In the genomic region with DNA sequence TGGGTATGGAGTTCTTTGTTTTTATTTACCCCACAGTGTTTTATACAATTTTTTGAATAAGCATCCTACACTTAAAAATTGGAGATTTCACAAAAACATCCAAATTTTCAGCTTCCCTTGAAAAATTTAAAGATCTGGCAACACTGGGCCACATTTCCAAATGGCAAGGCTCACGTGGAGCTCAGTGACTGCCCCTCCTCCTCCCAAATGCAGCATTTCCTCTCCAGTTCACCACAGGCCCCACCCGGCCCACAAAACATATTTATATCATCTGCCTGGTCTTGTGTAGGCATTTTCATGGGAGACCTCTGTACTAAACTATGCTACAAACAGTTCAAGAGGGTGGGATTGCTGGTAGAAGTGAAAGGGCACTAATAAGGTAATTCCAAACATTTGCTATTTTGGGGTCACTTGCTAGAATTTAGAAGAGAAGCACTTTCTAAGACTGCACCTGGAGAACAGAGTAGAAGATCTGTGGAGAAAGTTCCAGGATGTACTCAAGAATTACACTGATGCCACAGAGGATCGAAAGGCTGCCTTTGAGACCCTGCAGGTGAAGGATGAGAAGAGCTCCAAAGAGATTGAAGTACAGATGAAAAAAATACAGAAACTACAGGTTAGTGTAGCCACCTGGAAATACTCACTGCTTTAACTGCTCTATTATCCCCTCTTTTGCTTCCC, we compare ENCODE assay signal across 13 cellular contexts. TPM values are rescaled to one million over a fixed set of nuclear protein-coding genes. Genes with fewer than 3 reads are reported as not detected.
DNase-seq lines count a peak whose midpoint lies in the region; ATAC-seq, FAIRE-seq and TF ChIP-seq lines count a peak whose summit lies in the region.
"Had no signal": no experiment of that assay in that cellular context is flagged by ENCODE, and none has a peak within 500 bp of the region (broad histone marks: within the 10 kb centered on the region; RNA-seq: fewer than 3 reads in every experiment).

No MANE protein-coding gene starts in this region.

- no peaks in the 10 kb centered on the region for H3K9me3 ChIP-seq in CD4-positive, alpha-beta T cell (ENCODE audit: control insufficient read depth, low read length)

- peak; percentile 96 for ATAC-seq in CD4-positive, alpha-beta T cell (ENCODE audit: poor library complexity)
- ATAC-seq in HG02610 (IDR thresholded peaks at IDR 0.05; ENCODE audit: unreplicated experiment): no peak
- ATAC-seq: Panc1 had no signal

- H3K4me3 Mint-ChIP-seq in CD4-positive, alpha-beta T cell: peak overlapping the region; percentile 91

- TF ChIP-seq POLR2A in H54 (IDR thresholded peaks at IDR 0.05; ENCODE audit: low read depth, low read length): no peak

- peaks cover 45% of the 10 kb centered on the region for H3K4me1 Mint-ChIP-seq in CD4-positive, alpha-beta T cell (ENCODE audit: low read depth)

- H3K27ac ChIP-seq in CD4-positive, alpha-beta T cell (ENCODE audit: low read depth, low read length): peak overlapping the region; percentile 19

- CTCF ChIA-PET in CD4-positive, alpha-beta T cell (lab: Charles Lee): interaction anchor here (1.0 to 2.1 kb wide), 2 partner anchors 14 to 60 kb away, joined by 5 to 14 read pairs; a partner anchor contains a TSS

- H3K27me3 Mint-ChIP-seq in CD4-positive, alpha-beta T cell: no peaks in the 10 kb centered on the region

- peaks cover 36% of the 10 kb centered on the region for H3K36me3 Mint-ChIP-seq in CD4-positive, alpha-beta T cell (ENCODE audit: low read depth)

- intact Hi-C loops in CD4-positive, alpha-beta T cell (cut with DNase I, micrococcal nuclease): loop anchor here in 1 of 2 experiments (2.0 kb wide), 1 partner anchor 17 kb away; no protein-coding TSS in a partner anchor

- H3K27me3 ChIP-seq in CD4-positive, alpha-beta T cell (ENCODE audit: control insufficient read depth, insufficient read depth, low read length): no peaks in the 10 kb centered on the region

- TF ChIP-seq CTCF in CD4-positive, alpha-beta T cell (IDR thresholded peaks at IDR 0.05): no peak

- H3K27ac Mint-ChIP-seq in CD4-positive, alpha-beta T cell: peak overlapping the region; percentile 87

- FAIRE-seq in H54 (lab: Jason Lieb, UNC): no peak
- FAIRE-seq: GM18507 had no signal

- DNase-seq in CD4-positive, alpha-beta T cell: peak; percentile 31 to 56 (median 42)
- DNase-seq in NOMO-1 treated with DMSO at 0.1 percent for 48 hours (lab: John Stamatoyannopoulos, UW; ENCODE audit: unreplicated experiment) (peak; percentile 42), activated T-cell treated with anti-CD3 and anti-CD28 coated beads for 4 hours (peak; percentile 35), myocyte (ENCODE audit: low read depth) (peak; percentile 58), H54 (ENCODE audit: insufficient read length, low spot score) (no peak), hypothalamus (lab: John Stamatoyannopoulos, UW) (no peak), 8988T (no peak)
- DNase-seq: midbrain, NCI-H146, substantia nigra had no signal

- POLR2A ChIA-PET in CD4-positive, alpha-beta T cell (lab: Charles Lee): interaction anchor here (0.6 to 2.3 kb wide), 12 partner anchors 8 to 823 kb away, joined by 3 to 13 read pairs (median 5); a partner anchor contains a TSS

- H3K9me3 Mint-ChIP-seq in CD4-positive, alpha-beta T cell: no peaks in the 10 kb centered on the region

RNA-seq across cellular contexts. Expression of a gene that starts 7.3 kb away (rescaled TPM):
- total RNA-seq in CD4-positive, alpha-beta T cell: 10 to 100 TPM; 82.3 to 85.9 TPM
- total RNA-seq in myocyte: 4.3 and 8.0 TPM in 2 replicates
- 40.5 TPM for polyA plus RNA-seq in myocyte (2012)

RNA-seq across cellular contexts. Expression of a gene that starts 39.3 kb away (rescaled TPM):
- 10 to 100 TPM; 32.0 to 34.6 TPM for total RNA-seq in CD4-positive, alpha-beta T cell
- 47.6 and 54.1 TPM in 2 replicates for total RNA-seq in myocyte
- 129 TPM for polyA plus RNA-seq in myocyte (2012)

RNA-seq across cellular contexts. Expression of a gene that starts 52.3 kb away (rescaled TPM):
- total RNA-seq in CD4-positive, alpha-beta T cell: 1 to 10 TPM; 4.8 to 5.7 TPM
- not detected in 2 replicates for total RNA-seq in myocyte
- polyA plus RNA-seq in myocyte (2012): 0.19 TPM

RNA-seq across cellular contexts. Expression of a gene that starts 53.5 kb away (rescaled TPM):
- 10 to 100 TPM; 10.8 TPM for total RNA-seq in CD4-positive, alpha-beta T cell
- total RNA-seq in myocyte: 0.83 and 1.4 TPM in 2 replicates
- 1.2 TPM for polyA plus RNA-seq in myocyte (2012)

Comparison
In these comparisons a context has a peak if more than half of its experiments do, and no peak if none do; other contexts are left out.
1. DNase-seq: peak in CD4-positive, alpha-beta T cell (10 of 10), NOMO-1 treated with DMSO at 0.1 percent for 48 hours (single experiment), activated T-cell treated with anti-CD3 and anti-CD28 coated beads for 4 hours (single experiment) and myocyte (single experiment); none in H54 (single experiment), hypothalamus (0 of 51) and 8988T (single experiment).